ENCODE assay signal across 1 cellular context in genomic region chr20:48159156-48159971, GRCh38.
TF ChIP-seq lines count a peak whose summit lies in the region.

No MANE protein-coding gene starts in this region.

TF ChIP-seq in H1, 55 proteins besides CTCF, POLR2A, EP300 and RAD21 (continued from another document):
- no peak for TF ChIP-seq NRF1 (IDR thresholded peaks at IDR 0.05; ENCODE audit: low read depth, low read length)
- no peak for TF ChIP-seq CREB1 (IDR thresholded peaks at IDR 0.05)
- TF ChIP-seq ATF2 (IDR thresholded peaks at IDR 0.05; ENCODE audit: low read length): no peak
- no peak for TF ChIP-seq FOSL1 (IDR thresholded peaks at IDR 0.05; ENCODE audit: insufficient read depth, low read depth, low read length)
- no peak for TF ChIP-seq CBX5 (IDR thresholded peaks at IDR 0.05; ENCODE audit: low read depth, low read length)
TF ChIP-seq in H1: peak in this region for 0.
